ENCODE assay signal across 2 cellular contexts in genomic region chr6:35739645-35740517, GRCh38.
A peak's percentile ranks its signal among the peaks of the same experiment; 100 is the strongest.
TF ChIP-seq lines count a peak whose summit lies in the region.

No MANE protein-coding gene starts in this region.

TF ChIP-seq in GM23338, 12 proteins besides CTCF, POLR2A, EP300 and RAD21:
- TF ChIP-seq, protein P1, sequence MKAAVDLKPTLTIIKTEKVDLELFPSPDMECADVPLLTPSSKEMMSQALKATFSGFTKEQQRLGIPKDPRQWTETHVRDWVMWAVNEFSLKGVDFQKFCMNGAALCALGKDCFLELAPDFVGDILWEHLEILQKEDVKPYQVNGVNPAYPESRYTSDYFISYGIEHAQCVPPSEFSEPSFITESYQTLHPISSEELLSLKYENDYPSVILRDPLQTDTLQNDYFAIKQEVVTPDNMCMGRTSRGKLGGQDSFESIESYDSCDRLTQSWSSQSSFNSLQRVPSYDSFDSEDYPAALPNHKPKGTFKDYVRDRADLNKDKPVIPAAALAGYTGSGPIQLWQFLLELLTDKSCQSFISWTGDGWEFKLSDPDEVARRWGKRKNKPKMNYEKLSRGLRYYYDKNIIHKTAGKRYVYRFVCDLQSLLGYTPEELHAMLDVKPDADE (IDR thresholded peaks at IDR 0.05), result no peak
- TF ChIP-seq ZNF462 (CRISPR knock-in tag; IDR thresholded peaks at IDR 0.05), result peak; percentile 75

TF ChIP-seq in IMR-90, 13 proteins besides CTCF, POLR2A, EP300 and RAD21:
- no peak for TF ChIP-seq ELK1 (IDR thresholded peaks at IDR 0.05; ENCODE audit: borderline replicate concordance, low read depth, low read length)
- no peak for TF ChIP-seq MXI1 (IDR thresholded peaks at IDR 0.05; ENCODE audit: borderline replicate concordance, low read depth, low read length)
- TF ChIP-seq SMC3 (IDR thresholded peaks at IDR 0.05; ENCODE audit: low read depth, low read length), result no peak
- TF ChIP-seq MAFK (IDR thresholded peaks at IDR 0.05; ENCODE audit: low read depth, low read length), result no peak
- TF ChIP-seq RCOR1 (IDR thresholded peaks at IDR 0.05; ENCODE audit: insufficient replicate concordance, low read length), result no peak
- no peak for TF ChIP-seq CHD1 (IDR thresholded peaks at IDR 0.05; ENCODE audit: low read depth, low read length)
- TF ChIP-seq NFE2L2 (IDR thresholded peaks at IDR 0.05; ENCODE audit: low read depth, low read length), result no peak
- no peak for TF ChIP-seq USF2 (IDR thresholded peaks at IDR 0.05; ENCODE audit: low read depth, low read length)
- no peak for TF ChIP-seq BHLHE40 (IDR thresholded peaks at IDR 0.05; ENCODE audit: low read depth, low read length)
- no peak for TF ChIP-seq CEBPB (IDR thresholded peaks at IDR 0.05; ENCODE audit: low read depth, low read length)
- no peak for TF ChIP-seq MAZ (IDR thresholded peaks at IDR 0.05; ENCODE audit: borderline replicate concordance, low read depth, low read length)
- TF ChIP-seq FOS (IDR thresholded peaks at IDR 0.05; ENCODE audit: low read depth, low read length), result no peak
- TF ChIP-seq RFX5 (IDR thresholded peaks at IDR 0.05; ENCODE audit: low read depth, low read length), result no peak
